ENCODE assay signal across 27 cellular contexts in genomic region chr1:227709451-227709850, GRCh38.
"Had no signal": no experiment of that assay in that cellular context is flagged by ENCODE, and none has a peak within 500 bp of the region (broad histone marks: within the 10 kb centered on the region; RNA-seq: fewer than 3 reads in every experiment).

No MANE protein-coding gene starts in this region.

- H3K4me2 ChIP-seq: PC-9 had no signal

- H3K4me3 ChIP-seq: PC-9, SK-N-MC had no signal

- ATAC-seq: activated naive CD8-positive, alpha-beta T cell treated with anti-CD3 and anti-CD28 coated beads, Interleukin-2, amount 50 U/mL, for 24 hours; activated T-cell treated with anti-CD3 and anti-CD28 coated beads, Interleukin-2, amount 50 U/mL, for 4 hours had no signal

- H2AFZ ChIP-seq: PC-9 had no signal

- H3K27ac ChIP-seq: PC-9, SK-N-MC, VCaP had no signal

- DNase-seq: activated B cell treated with CpG ODN at 0.5 μM for 24 hours; activated CD4-positive, alpha-beta memory T cell treated with anti-CD3 and anti-CD28 coated beads for 36 hours; activated CD4-positive, alpha-beta T cell treated with anti-CD3 and anti-CD28 coated beads for 4 hours; activated CD4-positive, alpha-beta T cell treated with anti-CD3 and anti-CD28 coated beads, Interleukin-2, amount 50 U/mL, for 1 hour; activated CD4-positive, CD25-positive, alpha-beta regulatory T cell treated with anti-CD3 and anti-CD28 coated beads, Interleukin-2, amount 50 U/mL, for 72 hours; activated CD8-positive, alpha-beta memory T cell treated with anti-CD3 and anti-CD28 coated beads, Interleukin-2, amount 50 U/mL, for 4 hours; activated gamma-delta T cell treated with Interleukin-2 at 50 U/mL for 16 hours; activated naive CD4-positive, alpha-beta T cell treated with anti-CD3 and anti-CD28 coated beads, Interleukin-2, amount 10 ng/mL, durations not matched to agents 7 days and 5 days; activated naive CD8-positive, alpha-beta T cell treated with anti-CD3 and anti-CD28 coated beads, Interleukin-2, amount 50 U/mL, for 24 hours; activated T-cell treated with anti-CD3 and anti-CD28 coated beads for 4 hours; activated T-cell treated with anti-CD3 and anti-CD28 coated beads, Interleukin-2, amount 50 U/mL, for 4 hours; anterior cingulate cortex; central memory CD4-positive, alpha-beta T cell; Kasumi-1; KG1; NCI-H1105; NCI-H1436; NCI-H1694; NCI-H1930; NCI-H2081 treated with DMSO at 0.1 percent for 48 hours; NCI-H226; NCI-H446 treated with DMSO at 0.1 percent for 48 hours; NCI-H524 treated with DMSO at 0.1 percent for 48 hours; PC-9; Right ventricle myocardium superior had no signal
